ENCODE assay signal across 8 cellular contexts in the genomic region with DNA sequence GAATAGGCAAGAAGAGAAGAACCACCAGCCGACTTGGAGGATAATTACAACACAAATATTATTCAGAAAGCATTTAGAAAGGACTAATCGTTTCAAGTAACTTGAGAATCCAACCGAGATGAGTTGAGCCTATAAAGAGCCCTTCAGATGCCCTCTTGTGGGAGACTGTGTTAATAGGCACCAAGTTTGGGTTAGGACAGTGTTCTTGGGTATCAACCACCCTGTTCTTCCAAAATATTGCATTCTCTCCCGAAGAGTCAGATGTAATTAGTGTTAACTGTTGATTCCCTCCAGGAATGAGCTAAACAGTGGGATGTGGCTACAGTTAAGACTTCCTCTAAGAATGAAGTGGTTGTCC.
DNase-seq lines count a peak whose midpoint lies in the region; ATAC-seq and TF ChIP-seq lines count a peak whose summit lies in the region.

No MANE protein-coding gene starts in this region.

- H3K4me3 Mint-ChIP-seq in GM23338: no peak overlapping the region

- peaks cover 8% of the 10 kb centered on the region; the same call in 1 of the 2 replicates for H3K36me3 ChIP-seq in GM23338 (ENCODE audit: insufficient read depth)
- H3K36me3 ChIP-seq in OCI-LY1 (ENCODE audit: insufficient read depth, low read length): no peaks in the 10 kb centered on the region; the same call in 1 of the 2 replicates

- H3K27me3 ChIP-seq in GM23338 (ENCODE audit: insufficient read depth) (no peaks in the 10 kb centered on the region), OCI-LY1 (ENCODE audit: insufficient read depth, low read length) (no peaks in the 10 kb centered on the region; the same call in 1 of the 2 replicates)

- H3K79me2 ChIP-seq in GM23338 (replicated peaks; ENCODE audit: insufficient read depth) (no peaks in the 10 kb centered on the region), OCI-LY1 (ENCODE audit: insufficient read depth, low read length) (no peaks in the 10 kb centered on the region)

- H3F3A ChIP-seq in GM23338 (replicated peaks; ENCODE audit: low read depth): no peaks in the 10 kb centered on the region
- H3F3A ChIP-seq in OCI-LY1 (ENCODE audit: insufficient read depth, low read length): no peaks in the 10 kb centered on the region

- no peaks in the 10 kb centered on the region for H3K9me3 Mint-ChIP-seq in GM23338

- H4K20me1 ChIP-seq in GM23338 (replicated peaks; ENCODE audit: insufficient read depth): no peaks in the 10 kb centered on the region
- H4K20me1 ChIP-seq in OCI-LY1 (ENCODE audit: insufficient read depth, low read length): no peaks in the 10 kb centered on the region

- H2AFZ ChIP-seq in GM23338 (no peak overlapping the region), OCI-LY1 (ENCODE audit: low read length) (no peak overlapping the region)

- peaks cover 23% of the 10 kb centered on the region for H3K36me3 Mint-ChIP-seq in GM23338 (ENCODE audit: low read depth)

- H3K9me2 ChIP-seq in GM23338 (ENCODE audit: insufficient read depth) (no peaks in the 10 kb centered on the region), OCI-LY1 (ENCODE audit: low read depth, low read length) (no peaks in the 10 kb centered on the region)

- H3K27ac ChIP-seq in GM23338 (ENCODE audit: low read depth) (no peak overlapping the region), OCI-LY1 (ENCODE audit: low read depth, low read length, poor library complexity, severe bottlenecking) (no peak overlapping the region)

- H3K4me1 ChIP-seq in GM23338 (ENCODE audit: insufficient read depth) (no peaks in the 10 kb centered on the region; the same call in 1 of the 2 replicates), OCI-LY1 (ENCODE audit: insufficient read depth, low read length, severe bottlenecking) (no peaks in the 10 kb centered on the region)

- H3K4me3 ChIP-seq in GM23338 (no peak overlapping the region), OCI-LY1 (ENCODE audit: low read depth, low read length, poor library complexity, severe bottlenecking) (no peak overlapping the region), fibroblast of pulmonary artery (replicated peaks; ENCODE audit: low read depth, low read length) (no peak overlapping the region), retinal pigment epithelial cell (ENCODE audit: low read length) (no peak overlapping the region)

- peak; percentile 78 for DNase-seq in AG08395 (ENCODE audit: low spot score)
- DNase-seq in GM23338 (ENCODE audit: low spot score): peak; percentile 64
- peak; percentile 84 for DNase-seq in fibroblast of pulmonary artery (ENCODE audit: low read depth)
- no peak for DNase-seq in retinal pigment epithelial cell (ENCODE audit: low read depth)
- no peak for DNase-seq in 8988T
- no peak for DNase-seq in activated CD4-positive, alpha-beta T cell treated with anti-CD3 and anti-CD28 coated beads for 1 hour

- no peak overlapping the region for H3K9ac ChIP-seq in OCI-LY1 (ENCODE audit: low read length)

- peaks cover 8% of the 10 kb centered on the region for H3K27me3 Mint-ChIP-seq in GM23338 (ENCODE audit: insufficient read depth, low read depth, poor library complexity)

- H3K27ac Mint-ChIP-seq in GM23338: no peak overlapping the region

- H3K4me2 ChIP-seq in GM23338 (no peak overlapping the region), OCI-LY1 (ENCODE audit: low read length) (no peak overlapping the region)

- H3K4me1 Mint-ChIP-seq in GM23338: peaks cover 3% of the 10 kb centered on the region; the same call in 2 of the 3 replicates

- ATAC-seq in GM23338 (peak; percentile 43), GM18520 (IDR thresholded peaks at IDR 0.05; ENCODE audit: unreplicated experiment) (no peak)

- no peaks in the 10 kb centered on the region for H3K9me3 ChIP-seq in OCI-LY1 (ENCODE audit: low read length)

- peak; percentile 42 to 62 for TF ChIP-seq CTCF in GM23338 (conservative IDR thresholded peaks at IDR 0.05; ENCODE audit: low read depth in 2 of 2)
- TF ChIP-seq CTCF in OCI-LY1 (IDR thresholded peaks at IDR 0.05; ENCODE audit: low read length): peak; percentile 32; the same call in 1 of the 2 replicates
- peak; percentile 66 for TF ChIP-seq CTCF in fibroblast of pulmonary artery (IDR thresholded peaks at IDR 0.05; ENCODE audit: low read length, missing control alignments)
- peak; percentile 64 for TF ChIP-seq CTCF in retinal pigment epithelial cell (conservative IDR thresholded peaks at IDR 0.05; ENCODE audit: low read depth, low read length)

TF ChIP-seq in GM23338, 12 proteins besides CTCF, POLR2A, EP300 and RAD21 (continues in another document):
- no peak for TF ChIP-seq ZNF114 (CRISPR knock-in tag; IDR thresholded peaks at IDR 0.05)
- TF ChIP-seq, protein P1, sequence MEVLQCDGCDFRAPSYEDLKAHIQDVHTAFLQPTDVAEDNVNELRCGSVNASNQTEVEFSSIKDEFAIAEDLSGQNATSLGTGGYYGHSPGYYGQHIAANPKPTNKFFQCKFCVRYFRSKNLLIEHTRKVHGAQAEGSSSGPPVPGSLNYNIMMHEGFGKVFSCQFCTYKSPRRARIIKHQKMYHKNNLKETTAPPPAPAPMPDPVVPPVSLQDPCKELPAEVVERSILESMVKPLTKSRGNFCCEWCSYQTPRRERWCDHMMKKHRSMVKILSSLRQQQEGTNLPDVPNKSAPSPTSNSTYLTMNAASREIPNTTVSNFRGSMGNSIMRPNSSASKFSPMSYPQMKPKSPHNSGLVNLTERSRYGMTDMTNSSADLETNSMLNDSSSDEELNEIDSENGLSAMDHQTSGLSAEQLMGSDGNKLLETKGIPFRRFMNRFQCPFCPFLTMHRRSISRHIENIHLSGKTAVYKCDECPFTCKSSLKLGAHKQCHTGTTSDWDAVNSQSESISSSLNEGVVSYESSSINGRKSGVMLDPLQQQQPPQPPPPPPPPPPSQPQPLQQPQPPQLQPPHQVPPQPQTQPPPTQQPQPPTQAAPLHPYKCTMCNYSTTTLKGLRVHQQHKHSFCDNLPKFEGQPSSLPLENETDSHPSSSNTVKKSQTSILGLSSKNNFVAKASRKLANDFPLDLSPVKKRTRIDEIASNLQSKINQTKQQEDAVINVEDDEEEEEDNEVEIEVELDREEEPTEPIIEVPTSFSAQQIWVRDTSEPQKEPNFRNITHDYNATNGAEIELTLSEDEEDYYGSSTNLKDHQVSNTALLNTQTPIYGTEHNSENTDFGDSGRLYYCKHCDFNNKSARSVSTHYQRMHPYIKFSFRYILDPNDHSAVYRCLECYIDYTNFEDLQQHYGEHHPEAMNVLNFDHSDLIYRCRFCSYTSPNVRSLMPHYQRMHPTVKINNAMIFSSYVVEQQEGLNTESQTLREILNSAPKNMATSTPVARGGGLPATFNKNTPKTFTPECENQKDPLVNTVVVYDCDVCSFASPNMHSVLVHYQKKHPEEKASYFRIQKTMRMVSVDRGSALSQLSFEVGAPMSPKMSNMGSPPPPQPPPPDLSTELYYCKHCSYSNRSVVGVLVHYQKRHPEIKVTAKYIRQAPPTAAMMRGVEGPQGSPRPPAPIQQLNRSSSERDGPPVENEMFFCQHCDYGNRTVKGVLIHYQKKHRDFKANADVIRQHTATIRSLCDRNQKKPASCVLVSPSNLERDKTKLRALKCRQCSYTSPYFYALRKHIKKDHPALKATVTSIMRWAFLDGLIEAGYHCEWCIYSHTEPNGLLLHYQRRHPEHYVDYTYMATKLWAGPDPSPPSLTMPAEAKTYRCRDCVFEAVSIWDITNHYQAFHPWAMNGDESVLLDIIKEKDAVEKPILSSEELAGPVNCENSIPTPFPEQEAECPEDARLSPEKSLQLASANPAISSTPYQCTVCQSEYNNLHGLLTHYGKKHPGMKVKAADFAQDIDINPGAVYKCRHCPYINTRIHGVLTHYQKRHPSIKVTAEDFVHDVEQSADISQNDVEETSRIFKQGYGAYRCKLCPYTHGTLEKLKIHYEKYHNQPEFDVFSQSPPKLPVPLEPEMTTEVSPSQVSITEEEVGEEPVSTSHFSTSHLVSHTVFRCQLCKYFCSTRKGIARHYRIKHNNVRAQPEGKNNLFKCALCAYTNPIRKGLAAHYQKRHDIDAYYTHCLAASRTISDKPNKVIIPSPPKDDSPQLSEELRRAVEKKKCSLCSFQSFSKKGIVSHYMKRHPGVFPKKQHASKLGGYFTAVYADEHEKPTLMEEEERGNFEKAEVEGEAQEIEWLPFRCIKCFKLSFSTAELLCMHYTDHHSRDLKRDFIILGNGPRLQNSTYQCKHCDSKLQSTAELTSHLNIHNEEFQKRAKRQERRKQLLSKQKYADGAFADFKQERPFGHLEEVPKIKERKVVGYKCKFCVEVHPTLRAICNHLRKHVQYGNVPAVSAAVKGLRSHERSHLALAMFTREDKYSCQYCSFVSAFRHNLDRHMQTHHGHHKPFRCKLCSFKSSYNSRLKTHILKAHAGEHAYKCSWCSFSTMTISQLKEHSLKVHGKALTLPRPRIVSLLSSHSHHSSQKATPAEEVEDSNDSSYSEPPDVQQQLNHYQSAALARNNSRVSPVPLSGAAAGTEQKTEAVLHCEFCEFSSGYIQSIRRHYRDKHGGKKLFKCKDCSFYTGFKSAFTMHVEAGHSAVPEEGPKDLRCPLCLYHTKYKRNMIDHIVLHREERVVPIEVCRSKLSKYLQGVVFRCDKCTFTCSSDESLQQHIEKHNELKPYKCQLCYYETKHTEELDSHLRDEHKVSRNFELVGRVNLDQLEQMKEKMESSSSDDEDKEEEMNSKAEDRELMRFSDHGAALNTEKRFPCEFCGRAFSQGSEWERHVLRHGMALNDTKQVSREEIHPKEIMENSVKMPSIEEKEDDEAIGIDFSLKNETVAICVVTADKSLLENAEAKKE (CRISPR knock-in tag; IDR thresholded peaks at IDR 0.05): no peak
- TF ChIP-seq, protein P2, sequence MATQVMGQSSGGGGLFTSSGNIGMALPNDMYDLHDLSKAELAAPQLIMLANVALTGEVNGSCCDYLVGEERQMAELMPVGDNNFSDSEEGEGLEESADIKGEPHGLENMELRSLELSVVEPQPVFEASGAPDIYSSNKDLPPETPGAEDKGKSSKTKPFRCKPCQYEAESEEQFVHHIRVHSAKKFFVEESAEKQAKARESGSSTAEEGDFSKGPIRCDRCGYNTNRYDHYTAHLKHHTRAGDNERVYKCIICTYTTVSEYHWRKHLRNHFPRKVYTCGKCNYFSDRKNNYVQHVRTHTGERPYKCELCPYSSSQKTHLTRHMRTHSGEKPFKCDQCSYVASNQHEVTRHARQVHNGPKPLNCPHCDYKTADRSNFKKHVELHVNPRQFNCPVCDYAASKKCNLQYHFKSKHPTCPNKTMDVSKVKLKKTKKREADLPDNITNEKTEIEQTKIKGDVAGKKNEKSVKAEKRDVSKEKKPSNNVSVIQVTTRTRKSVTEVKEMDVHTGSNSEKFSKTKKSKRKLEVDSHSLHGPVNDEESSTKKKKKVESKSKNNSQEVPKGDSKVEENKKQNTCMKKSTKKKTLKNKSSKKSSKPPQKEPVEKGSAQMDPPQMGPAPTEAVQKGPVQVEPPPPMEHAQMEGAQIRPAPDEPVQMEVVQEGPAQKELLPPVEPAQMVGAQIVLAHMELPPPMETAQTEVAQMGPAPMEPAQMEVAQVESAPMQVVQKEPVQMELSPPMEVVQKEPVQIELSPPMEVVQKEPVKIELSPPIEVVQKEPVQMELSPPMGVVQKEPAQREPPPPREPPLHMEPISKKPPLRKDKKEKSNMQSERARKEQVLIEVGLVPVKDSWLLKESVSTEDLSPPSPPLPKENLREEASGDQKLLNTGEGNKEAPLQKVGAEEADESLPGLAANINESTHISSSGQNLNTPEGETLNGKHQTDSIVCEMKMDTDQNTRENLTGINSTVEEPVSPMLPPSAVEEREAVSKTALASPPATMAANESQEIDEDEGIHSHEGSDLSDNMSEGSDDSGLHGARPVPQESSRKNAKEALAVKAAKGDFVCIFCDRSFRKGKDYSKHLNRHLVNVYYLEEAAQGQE (IDR thresholded peaks at IDR 0.05; ENCODE audit: unreplicated experiment): no peak

Comparison
In these comparisons a context has a peak if more than half of its experiments do, and no peak if none do; other contexts are left out.
1. DNase-seq: peak in AG08395 (single experiment), GM23338 (single experiment) and fibroblast of pulmonary artery (single experiment); none in retinal pigment epithelial cell (single experiment), 8988T (single experiment) and activated CD4-positive, alpha-beta T cell treated with anti-CD3 and anti-CD28 coated beads for 1 hour (single experiment).
2. Peak in every context shown above with its lines, with median percentiles within 50 percentile points of each other: CTCF ChIP-seq.